Comparison of ENCODE assay signal across 17 cellular contexts in genomic region chr22:28743852-28744251, GRCh38. TPM values are rescaled to one million over a fixed set of nuclear protein-coding genes. Genes with fewer than 3 reads are reported as not detected.
DNase-seq lines count a peak whose midpoint lies in the region; ATAC-seq and TF ChIP-seq lines count a peak whose summit lies in the region.
"Had no signal": no experiment of that assay in that cellular context is flagged by ENCODE, and none has a peak within 500 bp of the region (broad histone marks: within the 10 kb centered on the region; RNA-seq: fewer than 3 reads in every experiment).

No MANE protein-coding gene starts in this region.

- CTCF ChIA-PET in MCF 10A (lab: Yijun Ruan, JAX) (interaction anchor here (0.7 to 1.0 kb wide), 2 partner anchors 29 to 86 kb away, joined by 4 to 5 read pairs; no protein-coding TSS in a partner anchor), mammary epithelial cell (lab: Charles Lee; ENCODE audit: low non-redundant PET) (interaction anchor here (0.8 kb wide), 1 partner anchor 55 kb away, joined by 7 read pairs; no protein-coding TSS in a partner anchor)

- H3K27ac ChIP-seq in mammary epithelial cell (ENCODE audit: insufficient read depth, low read depth, low read length) = no peak overlapping the region
- H3K27ac ChIP-seq in endodermal cell (ENCODE audit: low read depth, low read length) = no peak overlapping the region

- H3K27me3 ChIP-seq in mammary epithelial cell (ENCODE audit: insufficient read depth, low read length) (no peaks in the 10 kb centered on the region), endodermal cell (ENCODE audit: control insufficient read depth, insufficient read depth, low read length, poor library complexity, severe bottlenecking) (no peaks in the 10 kb centered on the region)

- DNase-seq in MCF 10A (ENCODE audit: unreplicated experiment) = no peak
- DNase-seq in mammary epithelial cell = no peak
- DNase-seq in endodermal cell = no peak
- no peak for DNase-seq in type B pancreatic cell (ENCODE audit: extremely low spot score, unreplicated experiment)
- DNase-seq in NCI-H526 treated with DMSO at 0.1 percent for 48 hours (lab: John Stamatoyannopoulos, UW) = no peak
- DNase-seq in globus pallidus (ENCODE audit: low spot score) = no peak
- DNase-seq: activated CD4-positive, alpha-beta T cell treated with anti-CD3 and anti-CD28 coated beads for 4 hours; activated effector memory CD4-positive, alpha-beta T cell treated with Interleukin-2 at 50 U/mL for 16 hours; mucosa of descending colon; NCI-H1436 treated with DMSO at 0.1 percent for 48 hours; NCI-H2227 treated with DMSO at 0.1 percent for 48 hours; stimulated activated CD4-positive, alpha-beta T cell treated with anti-CD3 and anti-CD28 coated beads, Interleukin-2, amount 100 ng/mL, for 48 hours; T-helper 17 cell had no signal

- WGBS in mammary epithelial cell (ENCODE audit: low coverage, missing lambda C conversion rate) = 82% methylated on average over 3 of the region's 3 CpGs
- 90% methylated on average over 2 to 3 of the region's 3 CpGs for WGBS in endodermal cell (ENCODE audit: insufficient coverage in 1 of 2, insufficient read length in 1 of 2), 2 experiments

- H3K4me3 ChIP-seq in mammary epithelial cell (replicated peaks in 1 of 3; ENCODE audit: insufficient read depth in 1 of 3, low read depth in 2 of 3, low read length in 3 of 3) (no peak overlapping the region), endodermal cell (ENCODE audit: low read length) (peak overlapping the region; percentile 84)
- H3K4me3 ChIP-seq: mucosa of descending colon had no signal

- H3K36me3 ChIP-seq in mammary epithelial cell (ENCODE audit: insufficient read depth, low read length) = peaks cover 7% of the 10 kb centered on the region
- H3K36me3 ChIP-seq in endodermal cell (ENCODE audit: control insufficient read depth, insufficient read depth, low read length) = peaks cover 46% of the 10 kb centered on the region

- H3K4me1 ChIP-seq in mammary epithelial cell (ENCODE audit: insufficient read depth, low read length) (peaks cover 10% of the 10 kb centered on the region), endodermal cell (ENCODE audit: control insufficient read depth, insufficient read depth, low read length) (no peaks in the 10 kb centered on the region)

- H3K27ac Mint-ChIP-seq in MCF 10A (ENCODE audit: low read depth, unreplicated experiment) = peak overlapping the region; percentile 46
- peak overlapping the region; percentile 90 for H3K27ac Mint-ChIP-seq in T-helper 1 cell treated with Interleukin-12 subunit alpha and Interleukin-12 subunit beta and Interleukin-4 antibody, amounts not matched to agents 30 μg/mL and 1 μg/mL, for 36 hours
- H3K27ac Mint-ChIP-seq in endodermal cell = no peak overlapping the region
- no peak overlapping the region for H3K27ac Mint-ChIP-seq in type B pancreatic cell

- no peak for ATAC-seq in HG03108 (IDR thresholded peaks at IDR 0.05; ENCODE audit: unreplicated experiment)
- ATAC-seq: left lobe of liver, mucosa of descending colon, Right ventricle myocardium inferior, T-helper 17 cell had no signal

- H3K9me3 Mint-ChIP-seq in MCF 10A (ENCODE audit: unreplicated experiment) = no peaks in the 10 kb centered on the region
- H3K9me3 Mint-ChIP-seq in T-helper 1 cell treated with Interleukin-12 subunit alpha and Interleukin-12 subunit beta and Interleukin-4 antibody, amounts not matched to agents 30 μg/mL and 1 μg/mL, for 36 hours = no peaks in the 10 kb centered on the region
- H3K9me3 Mint-ChIP-seq in endodermal cell = no peaks in the 10 kb centered on the region
- no peaks in the 10 kb centered on the region for H3K9me3 Mint-ChIP-seq in type B pancreatic cell

- dilution Hi-C loops in mammary epithelial cell (cut with HindIII; ENCODE audit: low sequenced_read_pairs) = no loop called here

- H3K9me3 ChIP-seq in mammary epithelial cell (replicated peaks; ENCODE audit: insufficient read depth, low read length) (no peaks in the 10 kb centered on the region), endodermal cell (ENCODE audit: control insufficient read depth, low read length) (no peaks in the 10 kb centered on the region)
- H3K9me3 ChIP-seq: mucosa of descending colon had no signal

- no TSS peak for BruUV-seq in MCF 10A (replicated peaks; lab: Mats Ljungman, UMichigan)
- BruUV-seq in mammary epithelial cell (replicated peaks; lab: Mats Ljungman, UMichigan) = no TSS peak

- in situ Hi-C loops in mammary epithelial cell (cut with MboI; ENCODE audit: low sequenced_read_pairs in 2 of 2) = no loop called here

- H3K4me3 Mint-ChIP-seq in MCF 10A (ENCODE audit: unreplicated experiment) (peak overlapping the region; percentile 93), endodermal cell (peak overlapping the region; percentile 94), type B pancreatic cell (peak overlapping the region; percentile 91)
- peak overlapping the region; percentile 93 for H3K4me3 Mint-ChIP-seq in T-helper 1 cell treated with Interleukin-12 subunit alpha and Interleukin-12 subunit beta and Interleukin-4 antibody, amounts not matched to agents 30 μg/mL and 1 μg/mL, for 36 hours

- H3K27me3 Mint-ChIP-seq in MCF 10A (ENCODE audit: insufficient read depth, unreplicated experiment) = no peaks in the 10 kb centered on the region
- no peaks in the 10 kb centered on the region for H3K27me3 Mint-ChIP-seq in T-helper 1 cell treated with Interleukin-12 subunit alpha and Interleukin-12 subunit beta and Interleukin-4 antibody, amounts not matched to agents 30 μg/mL and 1 μg/mL, for 36 hours (ENCODE audit: low read depth)
- H3K27me3 Mint-ChIP-seq in endodermal cell (ENCODE audit: insufficient read depth) = no peaks in the 10 kb centered on the region
- H3K27me3 Mint-ChIP-seq in type B pancreatic cell = no peaks in the 10 kb centered on the region
- H3K27me3 Mint-ChIP-seq: T-helper 17 cell had no signal

- intact Hi-C loops in MCF 10A (cut with micrococcal nuclease) = loop anchor here (2.0 kb wide), 2 partner anchors 31 to 55 kb away; no protein-coding TSS in a partner anchor
- intact Hi-C loops in mammary epithelial cell (cut with micrococcal nuclease) = loop anchor here (5.0 to 10.0 kb wide), 2 partner anchors 48 to 139 kb away; no protein-coding TSS in a partner anchor

- H3K4me1 Mint-ChIP-seq in MCF 10A (ENCODE audit: insufficient read depth, unreplicated experiment) = peaks cover 15% of the 10 kb centered on the region
- H3K4me1 Mint-ChIP-seq in T-helper 1 cell treated with Interleukin-12 subunit alpha and Interleukin-12 subunit beta and Interleukin-4 antibody, amounts not matched to agents 30 μg/mL and 1 μg/mL, for 36 hours (ENCODE audit: low read depth) = peaks cover 35% of the 10 kb centered on the region
- H3K4me1 Mint-ChIP-seq in endodermal cell = peaks cover 21% of the 10 kb centered on the region
- H3K4me1 Mint-ChIP-seq in type B pancreatic cell (ENCODE audit: unreplicated experiment) = peaks cover 17% of the 10 kb centered on the region

- H3K9ac ChIP-seq in mammary epithelial cell (ENCODE audit: insufficient read depth, low read length) (no peak overlapping the region), endodermal cell (ENCODE audit: extremely low read depth, low read length, poor library complexity, severe bottlenecking) (no peak overlapping the region)

- POLR2A ChIA-PET in MCF 10A (lab: Yijun Ruan, JAX) = interaction anchor here (1.5 to 5.5 kb wide), 2 partner anchors 29 to 56 kb away, joined by 19 to 47 read pairs; partner anchors contain the start of genes CCDC117 and XBP1

- H3K4me2 ChIP-seq in mammary epithelial cell (ENCODE audit: insufficient read depth, low read depth, low read length) = no peak overlapping the region

- H2AFZ ChIP-seq in mammary epithelial cell (ENCODE audit: low read depth, low read length) = no peak overlapping the region

- no peaks in the 10 kb centered on the region for H4K20me1 ChIP-seq in mammary epithelial cell (ENCODE audit: insufficient read depth, low read length)

- TF ChIP-seq CTCF in MCF 10A (IDR thresholded peaks at IDR 0.05; ENCODE audit: unreplicated experiment) (no peak), mammary epithelial cell (conservative IDR thresholded peaks at IDR 0.05 in 1 of 2, IDR thresholded peaks at IDR 0.05 in 1 of 2; ENCODE audit: extremely low read depth in 1 of 2, insufficient read depth in 1 of 2, low read depth in 1 of 2, low read length in 2 of 2) (no peak), endodermal cell (conservative IDR thresholded peaks at IDR 0.05) (no peak), type B pancreatic cell (conservative IDR thresholded peaks at IDR 0.05) (no peak)

- H3K79me2 ChIP-seq in mammary epithelial cell (ENCODE audit: insufficient read depth, low read length) = peaks cover 37% of the 10 kb centered on the region

- H3K36me3 Mint-ChIP-seq in MCF 10A (ENCODE audit: insufficient read depth, unreplicated experiment) = peaks cover 53% of the 10 kb centered on the region
- peaks cover 27% of the 10 kb centered on the region for H3K36me3 Mint-ChIP-seq in T-helper 1 cell treated with Interleukin-12 subunit alpha and Interleukin-12 subunit beta and Interleukin-4 antibody, amounts not matched to agents 30 μg/mL and 1 μg/mL, for 36 hours (ENCODE audit: low read depth)
- peaks cover 48% of the 10 kb centered on the region for H3K36me3 Mint-ChIP-seq in endodermal cell (ENCODE audit: low read depth)
- peaks cover 10% of the 10 kb centered on the region for H3K36me3 Mint-ChIP-seq in type B pancreatic cell

RNA-seq across cellular contexts. Expression of gene HSCB, which starts 2.0 kb away (rescaled TPM):
- total RNA-seq in MCF 10A (2022) (19.3 and 24.7 TPM in 2 replicates), mammary epithelial cell (10 to 100 TPM; 11.5 to 14.8 TPM), endodermal cell (10 to 100 TPM; 17.7 to 22.4 TPM), type B pancreatic cell (ENCODE audit: low replicate concordance) (11.4 and 13.5 TPM in 2 replicates)
- 10.4 TPM for polyA plus RNA-seq in mammary epithelial cell
- not detected for polyA minus RNA-seq in mammary epithelial cell
- polyA plus RNA-seq in endodermal cell (2013, experiment 1 of 2) = 19.3 TPM
- 20.0 TPM for polyA plus RNA-seq in endodermal cell (2013, experiment 2 of 2)

RNA-seq across cellular contexts. Expression of gene CHEK2, which starts 2.2 kb away (rescaled TPM):
- total RNA-seq in MCF 10A (2022) = 17.6 and 18.8 TPM in 2 replicates
- total RNA-seq in mammary epithelial cell = 10 to 100 TPM; 14.2 to 19.2 TPM
- polyA plus RNA-seq in mammary epithelial cell = 23.4 TPM
- polyA minus RNA-seq in mammary epithelial cell = 18.3 TPM
- 10 to 100 TPM; 67.5 to 72.3 TPM for total RNA-seq in endodermal cell
- 36.1 TPM for polyA plus RNA-seq in endodermal cell (2013, experiment 1 of 2)
- polyA plus RNA-seq in endodermal cell (2013, experiment 2 of 2) = 32.7 TPM
- total RNA-seq in type B pancreatic cell (ENCODE audit: low replicate concordance) = 18.8 and 34.1 TPM in 2 replicates

RNA-seq across cellular contexts. Expression of gene CCDC117, which starts 28.6 kb away (rescaled TPM):
- total RNA-seq in MCF 10A (2022) = 12.1 and 14.6 TPM in 2 replicates
- total RNA-seq in mammary epithelial cell = 10 to 100 TPM; 10.6 to 16.0 TPM
- polyA plus RNA-seq in mammary epithelial cell = 3.8 TPM
- polyA minus RNA-seq in mammary epithelial cell = 9.2 TPM
- total RNA-seq in endodermal cell = 10 to 100 TPM; 40.9 TPM
- 25.1 TPM for polyA plus RNA-seq in endodermal cell (2013, experiment 1 of 2)
- 24.6 TPM for polyA plus RNA-seq in endodermal cell (2013, experiment 2 of 2)
- 29.0 and 40.8 TPM in 2 replicates for total RNA-seq in type B pancreatic cell (ENCODE audit: low replicate concordance)

RNA-seq across cellular contexts. Expression of gene XBP1, which starts 56.5 kb away (rescaled TPM):
- 274 and 429 TPM in 2 replicates for total RNA-seq in MCF 10A (2022)
- 100 to 1,000 TPM; 166 to 224 TPM for total RNA-seq in mammary epithelial cell
- polyA plus RNA-seq in mammary epithelial cell = 97.9 TPM
- polyA minus RNA-seq in mammary epithelial cell = 133 TPM
- total RNA-seq in endodermal cell = 100 to 1,000 TPM; 103 to 111 TPM
- polyA plus RNA-seq in endodermal cell (2013, experiment 1 of 2) = 111 TPM
- polyA plus RNA-seq in endodermal cell (2013, experiment 2 of 2) = 100 TPM
- total RNA-seq in type B pancreatic cell (ENCODE audit: low replicate concordance) = 127 and 170 TPM in 2 replicates

Comparison
In these comparisons a context has a peak if more than half of its experiments do, and no peak if none do; other contexts are left out.
1. H3K27ac Mint-ChIP-seq: peak in MCF 10A (single experiment) and T-helper 1 cell treated with Interleukin-12 subunit alpha and Interleukin-12 subunit beta and Interleukin-4 antibody, amounts not matched to agents 30 μg/mL and 1 μg/mL, for 36 hours (single experiment); none in endodermal cell (single experiment) and type B pancreatic cell (single experiment).
2. Peak in every context shown above with its lines, with median percentiles within 50 percentile points of each other: H3K4me3 Mint-ChIP-seq.